Comparison of ENCODE assay signal across 9 cellular contexts in the genomic region with DNA sequence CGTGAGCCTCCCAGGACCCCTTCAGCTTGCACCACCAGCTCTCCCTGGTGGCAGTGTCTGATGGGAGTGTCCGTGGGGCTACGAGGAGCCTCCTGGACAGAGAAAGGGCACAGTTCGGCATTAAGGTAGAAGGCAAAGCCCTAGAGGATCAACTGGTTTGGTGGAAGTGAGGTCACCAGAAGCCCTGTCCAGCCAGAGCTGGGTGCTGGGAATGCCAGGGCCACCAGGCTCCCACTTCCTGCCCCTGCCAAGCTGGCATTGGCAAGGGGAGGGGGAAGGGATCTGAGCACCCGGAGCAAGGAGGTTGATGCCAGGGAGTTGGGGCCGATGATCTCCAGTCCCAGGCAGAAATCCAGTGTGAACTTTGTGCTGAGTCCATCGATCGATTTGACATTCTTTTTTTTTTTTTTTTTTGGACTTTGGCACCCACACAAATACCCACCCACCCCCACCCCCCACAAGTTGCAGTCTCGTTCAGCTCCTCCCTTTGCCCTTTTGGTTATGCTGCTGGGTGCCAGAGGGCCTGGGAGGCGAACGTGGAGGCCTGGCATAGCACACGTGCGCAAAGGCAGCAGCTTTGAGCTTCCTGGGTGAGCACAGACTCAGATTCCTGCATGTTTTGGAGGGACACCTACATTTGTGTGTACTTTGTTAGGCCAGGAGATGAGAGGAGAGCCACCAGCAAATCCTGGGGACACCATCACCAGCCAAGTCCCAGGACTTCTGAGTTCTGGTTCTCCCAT. TPM values are rescaled to one million over a fixed set of nuclear protein-coding genes. Genes with fewer than 3 reads are reported as not detected.
DNase-seq lines count a peak whose midpoint lies in the region; ATAC-seq, FAIRE-seq and TF ChIP-seq lines count a peak whose summit lies in the region.
"Had no signal": no experiment of that assay in that cellular context is flagged by ENCODE, and none has a peak within 500 bp of the region (broad histone marks: within the 10 kb centered on the region; RNA-seq: fewer than 3 reads in every experiment).

No MANE protein-coding gene starts in this region.

- H3K9me3 ChIP-seq in GM12878 (replicated peaks; ENCODE audit: control insufficient read depth, insufficient read depth, low read length) (no peaks in the 10 kb centered on the region), lower lobe of right lung (no peaks in the 10 kb centered on the region), tibial artery (no peaks in the 10 kb centered on the region)

- TF ChIP-seq RAD21 in GM12878 (IDR thresholded peaks at IDR 0.05; ENCODE audit: insufficient read depth, low read depth, low read length): no peak

- FAIRE-seq in GM12878 (lab: Jason Lieb, UNC): no peak
- FAIRE-seq in D721Med (lab: Jason Lieb, UNC): no peak
- FAIRE-seq: G401.6 had no signal

- peak overlapping the region; percentile 94 for H3K27ac Mint-ChIP-seq in activated naive CD4-positive, alpha-beta T cell treated with anti-CD3 and anti-CD28 coated beads for 36 hours

- no peaks in the 10 kb centered on the region for H3K27me3 ChIP-seq in GM12878 (replicated peaks in 1 of 2; ENCODE audit: control insufficient read depth in 2 of 2, insufficient read depth in 2 of 2, low read length in 1 of 2)
- no peaks in the 10 kb centered on the region for H3K27me3 ChIP-seq in lower lobe of right lung (ENCODE audit: low read depth)
- no peaks in the 10 kb centered on the region for H3K27me3 ChIP-seq in tibial artery

- SMC1A ChIA-PET in GM12878 (lab: Charles Lee; ENCODE audit: uncharacterized antibody, unreplicated experiment): interaction anchor here (1.2 to 3.1 kb wide), 6 partner anchors 9 to 93 kb away, joined by 3 to 10 read pairs (median 6); partner anchors contain the start of genes NAT9 and RAB37

- H3K4me1 Mint-ChIP-seq in activated naive CD4-positive, alpha-beta T cell treated with anti-CD3 and anti-CD28 coated beads for 36 hours (ENCODE audit: low read depth): peaks cover 57% of the 10 kb centered on the region

- H3K36me3 Mint-ChIP-seq in activated naive CD4-positive, alpha-beta T cell treated with anti-CD3 and anti-CD28 coated beads for 36 hours (ENCODE audit: low read depth): peaks cover 17% of the 10 kb centered on the region

- H3K4me3 Mint-ChIP-seq in activated naive CD4-positive, alpha-beta T cell treated with anti-CD3 and anti-CD28 coated beads for 36 hours: peak overlapping the region; percentile 94

- H3K4me2 ChIP-seq in GM12878 (ENCODE audit: control insufficient read depth, insufficient read depth): peak overlapping the region; percentile 92

- H3K79me2 ChIP-seq in GM12878 (ENCODE audit: control insufficient read depth, insufficient read depth, low read length): peaks cover 33% of the 10 kb centered on the region

- CTCF ChIA-PET in activated naive CD4-positive, alpha-beta T cell treated with anti-CD3 and anti-CD28 coated beads for 36 hours (lab: Charles Lee): interaction anchor here (0.9 to 3.5 kb wide), 9 partner anchors 8 to 43 kb away, joined by 3 to 32 read pairs (median 6); partner anchors contain the start of gene NAT9
- CTCF ChIA-PET in GM12878 (lab: Yijun Ruan, JAX): interaction anchor here (0.6 to 2.1 kb wide), 15 partner anchors 10 to 538 kb away, joined by 3 to 12 read pairs (median 3); partner anchors contain the start of genes NAT9 and RAB37

- H3K27ac ChIP-seq in GM12878 (ENCODE audit: control insufficient read depth, insufficient read depth): no peak overlapping the region
- peak overlapping the region; percentile 89 for H3K27ac ChIP-seq in lower lobe of right lung
- H3K27ac ChIP-seq in tibial artery: peak overlapping the region; percentile 80 to 89

- no TSS peak for BruUV-seq in GM12878 (replicated peaks; lab: Mats Ljungman, UMichigan)

- H3K4me3 ChIP-seq in GM12878 (peak overlapping the region; percentile 96), lower lobe of right lung (peak overlapping the region; percentile 98), tibial artery (peak overlapping the region; percentile 95 to 98)

- H3K9me3 Mint-ChIP-seq in activated naive CD4-positive, alpha-beta T cell treated with anti-CD3 and anti-CD28 coated beads for 36 hours: no peaks in the 10 kb centered on the region

- no peak for TF ChIP-seq CTCF in GM12878 (IDR thresholded peaks at IDR 0.05 in 2 of 3, conservative IDR thresholded peaks at IDR 0.05 in 1 of 3; ENCODE audit: control insufficient read depth in 2 of 3, extremely low read depth in 1 of 3, insufficient read depth in 1 of 3, low read depth in 3 of 3, low read length in 3 of 3)
- TF ChIP-seq CTCF in lower lobe of right lung (IDR thresholded peaks at IDR 0.05): no peak
- no peak for TF ChIP-seq CTCF in tibial artery (IDR thresholded peaks at IDR 0.05)
- TF ChIP-seq CTCF in D721Med (IDR thresholded peaks at IDR 0.05; ENCODE audit: insufficient read depth, missing control alignments): no peak

- no peak for TF ChIP-seq EP300 in GM12878 (IDR thresholded peaks at IDR 0.05; ENCODE audit: borderline replicate concordance in 1 of 2, control insufficient read depth in 1 of 2, low read depth in 2 of 2, low read length in 2 of 2)

- H3K9ac ChIP-seq in GM12878 (ENCODE audit: control insufficient read depth, insufficient read depth, low read length): peak overlapping the region; percentile 73

- H3K36me3 ChIP-seq in GM12878 (ENCODE audit: control insufficient read depth in 2 of 2, insufficient read depth in 2 of 2, low read length in 1 of 2): no peaks in the 10 kb centered on the region; a peak in 1 of 4 replicates
- no peaks in the 10 kb centered on the region for H3K36me3 ChIP-seq in lower lobe of right lung
- no peaks in the 10 kb centered on the region for H3K36me3 ChIP-seq in tibial artery

- no peak for ATAC-seq in GM12878
- ATAC-seq in lower lobe of right lung: no peak

- 59% methylated on average over 13 of the region's 13 CpGs for WGBS in GM12878 (ENCODE audit: insufficient coverage, insufficient replicate concordance, low lambda C conversion rate, missing lambda C conversion rate)

- H3K4me1 ChIP-seq in GM12878 (ENCODE audit: control insufficient read depth, insufficient read depth, low read length) (peaks cover 3% of the 10 kb centered on the region), lower lobe of right lung (peaks cover 54% of the 10 kb centered on the region), tibial artery (peaks cover 0 to 43% (median 32%) of the 10 kb centered on the region in 4 donors)

- RAD21 ChIA-PET in GM12878 (lab: Charles Lee; ENCODE audit: unreplicated experiment): interaction anchor here (0.7 to 2.9 kb wide), 5 partner anchors 9 to 210 kb away, joined by 4 to 11 read pairs (median 4); a partner anchor contains a TSS

- intact Hi-C loops in activated naive CD4-positive, alpha-beta T cell treated with anti-CD3 and anti-CD28 coated beads for 36 hours (cut with micrococcal nuclease): loop anchor here (1.0 kb wide), 2 partner anchors 8 to 9 kb away; no protein-coding TSS in a partner anchor
- intact Hi-C loops in GM12878 (cut with micrococcal nuclease; ENCODE audit: unreplicated experiment): no loop called here
- intact Hi-C loops in lower lobe of right lung (cut with DNase I): no loop called here
- intact Hi-C loops in tibial artery (cut with DNase I; ENCODE audit: low total_unique reads): no loop called here

- H2AFZ ChIP-seq in GM12878 (ENCODE audit: control insufficient read depth, low read depth, low read length): no peak overlapping the region

- POLR2A ChIA-PET in GM12878 (lab: Charles Lee): interaction anchor here (0.6 to 3.9 kb wide), 7 partner anchors 9 to 123 kb away, joined by 3 to 17 read pairs (median 7); partner anchors contain the start of genes NAT9 and RAB37

- H3K27me3 Mint-ChIP-seq in activated naive CD4-positive, alpha-beta T cell treated with anti-CD3 and anti-CD28 coated beads for 36 hours (ENCODE audit: low read depth): no peaks in the 10 kb centered on the region

- no peak for DNase-seq in activated naive CD4-positive, alpha-beta T cell treated with anti-CD3 and anti-CD28 coated beads for 36 hours
- DNase-seq in activated naive CD4-positive, alpha-beta T cell (lab: John Stamatoyannopoulos, UW): no peak
- DNase-seq in GM12878 (ENCODE audit: low read depth, low spot score) (no peak), lower lobe of right lung (no peak), tibial artery (no peak), D721Med (ENCODE audit: insufficient read length, low spot score) (no peak), GM03348 (ENCODE audit: low spot score) (no peak), ACHN (no peak)

- no peaks in the 10 kb centered on the region for H4K20me1 ChIP-seq in GM12878 (ENCODE audit: control insufficient read depth, insufficient read depth)

- no peak for TF ChIP-seq POLR2A in GM12878 (IDR thresholded peaks at IDR 0.05; ENCODE audit: low read depth, low read length)

- in situ Hi-C loops in GM12878 (cut with MboI) (no loop called here), ACHN (cut with HindIII; ENCODE audit: low pct_ligation_motif_present, low pct_unique_long_range_greater_than_20kb, low sequenced_read_pairs) (no loop called here)

RNA-seq across cellular contexts. Expression of gene NHERF1, which starts 2.1 kb away (rescaled TPM):
- total RNA-seq in activated naive CD4-positive, alpha-beta T cell treated with anti-CD3 and anti-CD28 coated beads for 36 hours: 10 to 100 TPM; 70.8 to 77.6 TPM
- 10.8 and 11.9 TPM in 2 replicates for total RNA-seq in GM12878 (2013; cell fraction: nucleolus; rRNA removed)
- total RNA-seq in GM12878 (2014; rRNA removed) (24.7 and 27.4 TPM in 2 replicates), GM12878 (2014; rRNA removed; fragmentation: Illumina TruSeq; extraction: Trizol) (21.5 and 23.5 TPM in 2 replicates), GM12878 (2021) (52.9 and 53.2 TPM in 2 replicates), lower lobe of right lung (35.7 TPM)
- 13.3 TPM for polyA plus RNA-seq in GM12878 (2011; ENCODE audit: low read depth)
- polyA plus RNA-seq in GM12878 (2011; rRNA removed) (35.4 and 61.6 TPM in 2 replicates), GM12878 (2014; fragmentation: Illumina TruSeq; extraction: Trizol) (21.5 and 39.2 TPM in 2 replicates), GM12878 (2014; fragmentation: Nextera tagmentation; extraction: Ambion mirVana) (10 to 100 TPM; 13.4 to 14.3 TPM), GM12878 (2014; rRNA removed) (38.8 and 41.3 TPM in 2 replicates), GM12878 (2016; fragmentation: Nextera tagmentation; extraction: Ambion mirVana) (10 to 100 TPM; 57.3 to 61.2 TPM)
- 72.8 and 76.3 TPM in 2 replicates for polyA plus RNA-seq in GM12878 (2011; cell fraction: cytosol; rRNA removed)
- 42.6 and 58.8 TPM in 2 replicates for polyA plus RNA-seq in GM12878 (2011; cell fraction: nucleus; rRNA removed)
- 27.8 and 28.5 TPM in 2 replicates for polyA plus RNA-seq in GM12878 (2012)
- 49.8 and 66.4 TPM in 2 replicates for polyA minus RNA-seq in GM12878 (2011; rRNA and poly(A)+ RNA removed)
- 24.6 and 28.6 TPM in 2 replicates for polyA minus RNA-seq in GM12878 (2011; cell fraction: cytosol; rRNA and poly(A)+ RNA removed)
- 8.5 and 14.5 TPM in 2 replicates for polyA minus RNA-seq in GM12878 (2011; cell fraction: nucleus; rRNA and poly(A)+ RNA removed)

RNA-seq across cellular contexts. Expression of gene RAB37, which starts 13.4 kb away (rescaled TPM):
- 1 to 10 TPM; 2.1 to 2.3 TPM for total RNA-seq in activated naive CD4-positive, alpha-beta T cell treated with anti-CD3 and anti-CD28 coated beads for 36 hours
- total RNA-seq in GM12878 (2013; cell fraction: nucleolus; rRNA removed): 7.8 and 10.2 TPM in 2 replicates
- total RNA-seq in GM12878 (2014; rRNA removed) (1.1 and 1.5 TPM in 2 replicates), GM12878 (2014; rRNA removed; fragmentation: Illumina TruSeq; extraction: Trizol) (1.7 and 2.0 TPM in 2 replicates), GM12878 (2021) (2.3 and 2.7 TPM in 2 replicates), lower lobe of right lung (7.4 TPM)
- 9.9 TPM for polyA plus RNA-seq in GM12878 (2011; ENCODE audit: low read depth)
- polyA plus RNA-seq in GM12878 (2011; rRNA removed) (4.5 and 5.6 TPM in 2 replicates), GM12878 (2014; fragmentation: Illumina TruSeq; extraction: Trizol) (1.9 and 3.1 TPM in 2 replicates), GM12878 (2014; fragmentation: Nextera tagmentation; extraction: Ambion mirVana) (under 1 TPM; 0.48 to 0.97 TPM), GM12878 (2014; rRNA removed) (3.6 and 5.6 TPM in 2 replicates), GM12878 (2016; fragmentation: Nextera tagmentation; extraction: Ambion mirVana) (1 to 10 TPM; 1.6 to 1.7 TPM)
- polyA plus RNA-seq in GM12878 (2011; cell fraction: cytosol; rRNA removed): 4.4 and 4.5 TPM in 2 replicates
- 4.2 and 8.4 TPM in 2 replicates for polyA plus RNA-seq in GM12878 (2011; cell fraction: nucleus; rRNA removed)
- polyA plus RNA-seq in GM12878 (2012): 11.4 and 11.9 TPM in 2 replicates
- 2.7 and 4.6 TPM in 2 replicates for polyA minus RNA-seq in GM12878 (2011; rRNA and poly(A)+ RNA removed)
- polyA minus RNA-seq in GM12878 (2011; cell fraction: cytosol; rRNA and poly(A)+ RNA removed): 1.1 and 1.9 TPM in 2 replicates
- 0.48 and 0.86 TPM in 2 replicates for polyA minus RNA-seq in GM12878 (2011; cell fraction: nucleus; rRNA and poly(A)+ RNA removed)

RNA-seq across cellular contexts. Expression of gene NAT9, which starts 25.6 kb away (rescaled TPM):
- total RNA-seq in activated naive CD4-positive, alpha-beta T cell treated with anti-CD3 and anti-CD28 coated beads for 36 hours: 10 to 100 TPM; 42.1 to 43.9 TPM
- 68.1 and 91.4 TPM in 2 replicates for total RNA-seq in GM12878 (2013; cell fraction: nucleolus; rRNA removed)
- total RNA-seq in GM12878 (2014; rRNA removed): 16.3 and 16.7 TPM in 2 replicates
- 27.5 and 28.0 TPM in 2 replicates for total RNA-seq in GM12878 (2014; rRNA removed; fragmentation: Illumina TruSeq; extraction: Trizol)
- total RNA-seq in GM12878 (2021): 44.8 and 45.3 TPM in 2 replicates
- 36.0 TPM for polyA plus RNA-seq in GM12878 (2011; ENCODE audit: low read depth)
- polyA plus RNA-seq in GM12878 (2011; rRNA removed): 23.2 and 26.7 TPM in 2 replicates
- 31.5 and 40.8 TPM in 2 replicates for polyA plus RNA-seq in GM12878 (2011; cell fraction: cytosol; rRNA removed)
- 150 and 164 TPM in 2 replicates for polyA plus RNA-seq in GM12878 (2011; cell fraction: nucleus; rRNA removed)
- polyA plus RNA-seq in GM12878 (2012): 40.0 and 45.4 TPM in 2 replicates
- polyA plus RNA-seq in GM12878 (2014; fragmentation: Illumina TruSeq; extraction: Trizol): 17.9 and 26.4 TPM in 2 replicates
- 1 to 10 TPM; 3.5 to 4.5 TPM for polyA plus RNA-seq in GM12878 (2014; fragmentation: Nextera tagmentation; extraction: Ambion mirVana)
- polyA plus RNA-seq in GM12878 (2014; rRNA removed): 43.2 and 46.4 TPM in 2 replicates
- 10 to 100 TPM; 33.9 to 36.4 TPM for polyA plus RNA-seq in GM12878 (2016; fragmentation: Nextera tagmentation; extraction: Ambion mirVana)
- 18.9 and 36.0 TPM in 2 replicates for polyA minus RNA-seq in GM12878 (2011; rRNA and poly(A)+ RNA removed)
- polyA minus RNA-seq in GM12878 (2011; cell fraction: cytosol; rRNA and poly(A)+ RNA removed): 6.5 and 9.3 TPM in 2 replicates
- 29.6 and 34.8 TPM in 2 replicates for polyA minus RNA-seq in GM12878 (2011; cell fraction: nucleus; rRNA and poly(A)+ RNA removed)
- total RNA-seq in lower lobe of right lung: 48.6 TPM

RNA-seq across cellular contexts. Expression of gene CD300LF, which starts 37.8 kb away (rescaled TPM):
- not detected for total RNA-seq in activated naive CD4-positive, alpha-beta T cell treated with anti-CD3 and anti-CD28 coated beads for 36 hours
- not detected in 2 replicates for total RNA-seq in GM12878 (2013; cell fraction: nucleolus; rRNA removed)
- not detected in 2 replicates for total RNA-seq in GM12878 (2014; rRNA removed)
- not detected in 2 replicates for total RNA-seq in GM12878 (2014; rRNA removed; fragmentation: Illumina TruSeq; extraction: Trizol)
- not detected in 2 replicates for total RNA-seq in GM12878 (2021)
- not detected for polyA plus RNA-seq in GM12878 (2011; ENCODE audit: low read depth)
- polyA plus RNA-seq in GM12878 (2011; rRNA removed): 0.15 TPM in 1 of 2 replicates, not detected in the other
- polyA plus RNA-seq in GM12878 (2011; cell fraction: cytosol; rRNA removed): not detected in 2 replicates
- not detected in 2 replicates for polyA plus RNA-seq in GM12878 (2011; cell fraction: nucleus; rRNA removed)
- polyA plus RNA-seq in GM12878 (2012): not detected in 2 replicates
- not detected in 2 replicates for polyA plus RNA-seq in GM12878 (2014; fragmentation: Illumina TruSeq; extraction: Trizol)
- not detected for polyA plus RNA-seq in GM12878 (2014; fragmentation: Nextera tagmentation; extraction: Ambion mirVana)
- not detected in 2 replicates for polyA plus RNA-seq in GM12878 (2014; rRNA removed)
- not detected for polyA plus RNA-seq in GM12878 (2016; fragmentation: Nextera tagmentation; extraction: Ambion mirVana)
- polyA minus RNA-seq in GM12878 (2011; rRNA and poly(A)+ RNA removed): not detected in 2 replicates
- not detected in 2 replicates for polyA minus RNA-seq in GM12878 (2011; cell fraction: cytosol; rRNA and poly(A)+ RNA removed)
- not detected in 2 replicates for polyA minus RNA-seq in GM12878 (2011; cell fraction: nucleus; rRNA and poly(A)+ RNA removed)
- 66.2 TPM for total RNA-seq in lower lobe of right lung
